ENCODE assay signal across 13 cellular contexts in the genomic region with DNA sequence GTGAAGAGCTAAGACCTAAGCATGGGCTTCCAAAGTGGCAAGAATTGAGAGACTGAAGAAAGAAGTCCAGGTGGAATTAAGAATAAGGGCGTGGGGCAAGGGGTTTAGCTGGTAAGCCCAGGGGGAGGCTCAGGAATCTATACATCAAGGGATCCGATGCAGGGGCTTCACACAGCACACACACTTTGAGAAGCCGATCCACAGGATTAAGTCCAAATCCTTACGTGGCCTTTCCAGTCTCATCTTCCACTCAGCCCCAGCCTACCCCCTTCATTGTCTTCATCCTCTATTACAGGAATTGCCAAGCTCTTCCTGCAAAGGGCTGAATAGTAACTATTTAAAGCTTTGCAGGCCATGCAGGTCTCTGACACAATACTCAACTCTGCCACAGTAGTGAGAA.
"Had no signal": no experiment of that assay in that cellular context is flagged by ENCODE, and none has a peak within 500 bp of the region (broad histone marks: within the 10 kb centered on the region; RNA-seq: fewer than 3 reads in every experiment).

No MANE protein-coding gene starts in this region.

- H3K4me3 Mint-ChIP-seq: activated naive CD8-positive, alpha-beta T cell treated with anti-CD3 and anti-CD28 coated beads for 36 hours; nephron progenitor cell; stimulated activated naive CD8-positive, alpha-beta T cell treated with anti-CD3 and anti-CD28 coated beads, Interleukin-15, Interleukin-2, amounts not matched to agents 100 ng/mL and 50 ng/mL, for 24 hours had no signal

- DNase-seq: activated CD4-positive, alpha-beta T cell treated with anti-CD3 and anti-CD28 coated beads, Interleukin-2, amount 50 U/mL, for 48 hours; activated gamma-delta T cell; activated naive CD8-positive, alpha-beta T cell treated with anti-CD3 and anti-CD28 coated beads for 36 hours; activated T-cell treated with anti-CD3 and anti-CD28 coated beads, Interleukin-2, amount 50 U/mL, for 48 hours; anterior cingulate cortex; kidney glomerular epithelial cell; nephron progenitor cell; stimulated activated CD4-positive, alpha-beta T cell treated with anti-CD3 and anti-CD28 coated beads, Interleukin-15, amount 100 ng/mL, for 24 hours; stimulated activated CD4-positive, alpha-beta T cell treated with anti-CD3 and anti-CD28 coated beads, Interleukin-4, amount 100 ng/mL, for 24 hours; T-helper 2 cell had no signal

- ATAC-seq: activated CD4-positive, CD25-positive, alpha-beta regulatory T cell treated with anti-CD3 and anti-CD28 coated beads, Interleukin-2, amount 50 U/mL, for 24 hours had no signal

- H3K27me3 Mint-ChIP-seq: activated naive CD8-positive, alpha-beta T cell treated with anti-CD3 and anti-CD28 coated beads for 36 hours; stimulated activated naive CD8-positive, alpha-beta T cell treated with anti-CD3 and anti-CD28 coated beads, Interleukin-15, Interleukin-2, amounts not matched to agents 100 ng/mL and 50 ng/mL, for 24 hours had no signal

- H3K9me3 Mint-ChIP-seq: activated naive CD8-positive, alpha-beta T cell treated with anti-CD3 and anti-CD28 coated beads for 36 hours; stimulated activated naive CD8-positive, alpha-beta T cell treated with anti-CD3 and anti-CD28 coated beads, Interleukin-15, Interleukin-2, amounts not matched to agents 100 ng/mL and 50 ng/mL, for 24 hours had no signal

- H3K27ac Mint-ChIP-seq: activated naive CD8-positive, alpha-beta T cell treated with anti-CD3 and anti-CD28 coated beads for 36 hours; nephron progenitor cell; stimulated activated naive CD8-positive, alpha-beta T cell treated with anti-CD3 and anti-CD28 coated beads, Interleukin-15, Interleukin-2, amounts not matched to agents 100 ng/mL and 50 ng/mL, for 24 hours had no signal

- H3K4me3 ChIP-seq: hepatocyte had no signal

- H3K27me3 ChIP-seq: hepatocyte had no signal
